ENCODE assay signal across 8 cellular contexts in the genomic region with DNA sequence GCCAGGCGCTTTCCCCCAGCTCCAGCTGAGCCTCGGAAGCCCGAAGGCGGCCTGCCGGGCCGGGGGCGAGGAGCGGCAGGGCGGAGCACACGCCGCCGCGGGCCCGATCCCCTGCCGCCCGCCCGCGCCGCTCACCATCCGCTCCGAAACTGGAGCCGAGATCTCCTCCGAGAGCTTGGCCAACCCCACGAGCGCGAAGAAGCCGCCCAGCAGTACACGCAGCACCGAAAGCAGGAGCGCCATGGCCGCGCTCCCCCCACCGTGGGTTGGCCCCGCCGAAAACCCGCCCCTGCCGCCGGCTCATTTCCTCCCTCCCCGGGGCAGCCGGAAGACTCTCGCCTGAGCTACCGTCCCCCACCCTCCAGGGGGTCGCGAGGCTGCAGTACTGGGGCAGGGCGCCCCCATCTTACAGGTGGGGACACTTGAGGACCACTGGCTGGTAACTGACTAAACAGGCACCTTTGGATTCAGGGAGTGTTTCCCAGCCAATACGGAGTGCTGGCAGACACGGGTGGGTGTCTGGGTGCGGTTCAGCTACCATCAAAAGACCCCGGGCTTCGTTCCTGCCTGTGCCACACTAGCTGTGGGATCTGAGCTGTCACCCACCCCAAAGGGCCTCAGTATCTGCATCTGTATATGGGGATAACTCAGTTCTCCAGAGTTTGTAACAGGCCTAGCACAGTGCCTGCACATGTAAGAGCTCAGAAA. TPM values are rescaled to one million over a fixed set of nuclear protein-coding genes. Genes with fewer than 3 reads are reported as not detected.
DNase-seq lines count a peak whose midpoint lies in the region; ATAC-seq, FAIRE-seq and TF ChIP-seq lines count a peak whose summit lies in the region.

Gene TMEM35B, minus strand, starts transcription at position 285 of the 708 bp plus-strand sequence. Its CDS starts 42 bp downstream, at position 243.

- CTCF ChIA-PET in HepG2 (lab: Yijun Ruan, JAX; ENCODE audit: low intra/inter-chr PET ratio, low total read pairs), result no interaction called here

- in situ Hi-C loops in HepG2 (cut with HindIII; ENCODE audit: extremely low pct_ligation_motif_present, low pct_unique_long_range_greater_than_20kb), result no loop called here

- H3K79me2 ChIP-seq in HepG2 (ENCODE audit: insufficient read depth, low read length), result peaks cover 3% of the 10 kb centered on the region

- WGBS in HepG2 (ENCODE audit: low lambda C conversion rate), result 13% methylated on average over 2 of the region's 50 CpGs

- peaks cover 24% of the 10 kb centered on the region for H3K4me1 ChIP-seq in HepG2 (ENCODE audit: insufficient read depth, low read length)

- H3K27ac ChIP-seq in HepG2 (ENCODE audit: extremely low read length, insufficient read depth, low read length), result peak within 1 kb of the TSS; percentile 34

- H3K4me3 Mint-ChIP-seq in dendritic cell treated with granulocyte-macrophage colony-stimulating factor and Interleukin-4, amounts not matched to agents 40 ng/mL and 50 ng/mL, for 4 days, result peak within 1 kb of the TSS; percentile 88

- H3K27me3 ChIP-seq in HepG2 (ENCODE audit: control insufficient read depth in 1 of 2, insufficient read depth in 2 of 2, low read length in 2 of 2), result no peaks in the 10 kb centered on the region

- ATAC-seq in HG02678 (IDR thresholded peaks at IDR 0.05; ENCODE audit: unreplicated experiment), result peak; percentile 75
- ATAC-seq in HepG2, result peak; percentile 80

- peak within 1 kb of the TSS; percentile 95 for H3K4me2 ChIP-seq in HepG2 (ENCODE audit: low read depth, low read length)

- H3K36me3 ChIP-seq in HepG2 (replicated peaks in 1 of 2; ENCODE audit: control insufficient read depth in 1 of 2, insufficient read depth in 2 of 2, low read length in 2 of 2), result no peaks in the 10 kb centered on the region

- H3K27me3 Mint-ChIP-seq in dendritic cell treated with granulocyte-macrophage colony-stimulating factor and Interleukin-4, amounts not matched to agents 40 ng/mL and 50 ng/mL, for 4 days, result no peaks in the 10 kb centered on the region

- H3K4me3 ChIP-seq in HepG2 (replicated peaks in 1 of 3; ENCODE audit: insufficient read depth in 1 of 3, low read depth in 2 of 3, low read length in 3 of 3), result peak within 1 kb of the TSS; percentile 75 to 87 (median 82)

- no peak within 1 kb of the TSS for H2AFZ ChIP-seq in HepG2 (ENCODE audit: low read length)

- peaks cover 71% of the 10 kb centered on the region for H3K36me3 Mint-ChIP-seq in dendritic cell treated with granulocyte-macrophage colony-stimulating factor and Interleukin-4, amounts not matched to agents 40 ng/mL and 50 ng/mL, for 4 days (ENCODE audit: low read depth)

- no peak for TF ChIP-seq EP300 in HepG2 (IDR thresholded peaks at IDR 0.05; ENCODE audit: low read depth in 2 of 2, low read length in 2 of 2)
- TF ChIP-seq EP300 in HepG2 (CRISPR knock-in tag; IDR thresholded peaks at IDR 0.05; ENCODE audit: borderline replicate concordance), result no peak

- H3K9me3 ChIP-seq in HepG2 (ENCODE audit: low read length), result no peaks in the 10 kb centered on the region

- FAIRE-seq in HepG2 (lab: Jason Lieb, UNC), result no peak

- peaks cover 27% of the 10 kb centered on the region for H3K4me1 Mint-ChIP-seq in dendritic cell treated with granulocyte-macrophage colony-stimulating factor and Interleukin-4, amounts not matched to agents 40 ng/mL and 50 ng/mL, for 4 days (ENCODE audit: low read depth)

- BruUV-seq in HepG2 (replicated peaks; lab: Mats Ljungman, UMichigan), result no TSS peak

- peak; percentile 40; the same call in 1 of the 2 replicates for TF ChIP-seq RAD21 in HepG2 (CRISPR knock-in tag; IDR thresholded peaks at IDR 0.05)

- TF ChIP-seq POLR2A in HepG2 (IDR thresholded peaks at IDR 0.05; ENCODE audit: insufficient read depth in 1 of 2, low read depth in 2 of 2, low read length in 2 of 2), result peak in 1 of 2 experiments; percentile 73; a peak in 3 of 4 replicates

- peak within 1 kb of the TSS; percentile 73 for H3K9ac ChIP-seq in HepG2 (ENCODE audit: insufficient read depth, low read depth, low read length)

- H4K20me1 ChIP-seq in HepG2 (ENCODE audit: insufficient read depth, low read length), result no peaks in the 10 kb centered on the region

- H3K27ac Mint-ChIP-seq in dendritic cell treated with granulocyte-macrophage colony-stimulating factor and Interleukin-4, amounts not matched to agents 40 ng/mL and 50 ng/mL, for 4 days, result peak within 1 kb of the TSS; percentile 89

- H3K9me3 Mint-ChIP-seq in dendritic cell treated with granulocyte-macrophage colony-stimulating factor and Interleukin-4, amounts not matched to agents 40 ng/mL and 50 ng/mL, for 4 days, result no peaks in the 10 kb centered on the region

- intact Hi-C loops in dendritic cell treated with granulocyte-macrophage colony-stimulating factor and Interleukin-4, amounts not matched to agents 40 ng/mL and 50 ng/mL, for 4 days (cut with micrococcal nuclease), result no loop called here
- intact Hi-C loops in HepG2 (cut with micrococcal nuclease; ENCODE audit: unreplicated experiment), result loop anchor here (5.0 kb wide), 1 partner anchor 47 kb away; the partner anchor contains the start of gene ZMYM6

- DNase-seq in NCI-H1417 (lab: John Stamatoyannopoulos, UW) (peak; percentile 19 to 71 (median 70)), NCI-H1417 treated with DMSO at 0.1 percent for 48 hours (lab: John Stamatoyannopoulos, UW) (no peak), NCI-H2081 treated with DMSO at 0.1 percent for 48 hours (lab: John Stamatoyannopoulos, UW) (peak; percentile 29), HepG2 (ENCODE audit: low spot score) (peak; percentile 13)
- peak; percentile 80 for DNase-seq in activated CD4-positive, alpha-beta T cell treated with anti-CD3 and anti-CD28 coated beads, Interleukin-2, amount 50 U/mL, for 1 hour
- DNase-seq in stimulated activated CD4-positive, alpha-beta T cell treated with anti-CD3 and anti-CD28 coated beads, Interleukin-2, amount 100 ng/mL, for 48 hours, result peak; percentile 67 to 73

- TF ChIP-seq CTCF in HepG2 (CRISPR knock-in tag; IDR thresholded peaks at IDR 0.05), result peak; percentile 49

- POLR2A ChIA-PET in HepG2 (lab: Yijun Ruan, JAX), result interaction anchor here (1.1 to 3.2 kb wide), 6 partner anchors 10 to 205 kb away, joined by 3 to 15 read pairs (median 4); partner anchors contain the start of genes ZMYM1 and ZMYM6

TF ChIP-seq in HepG2, 621 proteins besides CTCF, POLR2A, EP300 and RAD21 (continues in another document):
- TF ChIP-seq ZNF343 (CRISPR knock-in tag; IDR thresholded peaks at IDR 0.05) (peak; percentile 26; the same call in 1 of the 2 replicates), NCOA1 (CRISPR knock-in tag; IDR thresholded peaks at IDR 0.05) (0 out of 2 replicates have a peak, but pooled peaks have one; percentile 34), SALL2 (CRISPR knock-in tag; IDR thresholded peaks at IDR 0.05) (peak; percentile 66; the same call in 1 of the 2 replicates), SYNCRIP (IDR thresholded peaks at IDR 0.05; ENCODE audit: insufficient read depth, low read depth, low read length) (no peak), MIXL1 (CRISPR knock-in tag; IDR thresholded peaks at IDR 0.05) (peak; percentile 33; the same call in 1 of the 2 replicates), PRDM10 (CRISPR knock-in tag; IDR thresholded peaks at IDR 0.05; ENCODE audit: low read depth) (peak; percentile 66; the same call in 1 of the 2 replicates)

RNA-seq across cellular contexts. Expression of gene TMEM35B, which starts in this region (rescaled TPM):
- 4.5 and 11.5 TPM in 2 replicates for total RNA-seq in HepG2 (2016; rRNA removed; fragmentation: Illumina TruSeq; extraction: Trizol)
- 2.0 and 3.1 TPM in 2 replicates for total RNA-seq in HepG2 (2016; cell fraction: cytosol; rRNA removed; fragmentation: Illumina TruSeq; extraction: Trizol; ENCODE audit: low read depth)
- 6.1 and 11.1 TPM in 2 replicates for total RNA-seq in HepG2 (2016; cell fraction: insoluble cytoplasmic fraction; rRNA removed; fragmentation: Illumina TruSeq; extraction: Trizol)
- 3.0 and 3.3 TPM in 2 replicates for total RNA-seq in HepG2 (2016; cell fraction: membrane; rRNA removed; fragmentation: Illumina TruSeq; extraction: Trizol)
- 12.0 and 13.3 TPM in 2 replicates for total RNA-seq in HepG2 (2016; cell fraction: nucleus; rRNA removed; fragmentation: Illumina TruSeq; extraction: Trizol)
- polyA plus RNA-seq in HepG2 (2011; rRNA removed), result 23.3 and 26.0 TPM in 2 replicates
- polyA plus RNA-seq in HepG2 (2011; cell fraction: cytosol; rRNA removed), result 21.2 and 28.1 TPM in 2 replicates
- 4.7 and 5.7 TPM in 2 replicates for polyA plus RNA-seq in HepG2 (2011; cell fraction: nucleus; rRNA removed)
- polyA plus RNA-seq in HepG2 (2012), result 12.2 and 14.7 TPM in 2 replicates
- polyA plus RNA-seq in HepG2 (2016; cell fraction: cytosol; fragmentation: Illumina TruSeq; extraction: Trizol; ENCODE audit: low read depth), result 2.8 TPM in 2 replicates
- polyA plus RNA-seq in HepG2 (2016; cell fraction: insoluble cytoplasmic fraction; fragmentation: Illumina TruSeq; extraction: Trizol; ENCODE audit: low read depth), result 6.6 and 6.7 TPM in 2 replicates
- 3.2 and 3.3 TPM in 2 replicates for polyA plus RNA-seq in HepG2 (2016; cell fraction: membrane; fragmentation: Illumina TruSeq; extraction: Trizol; ENCODE audit: low read depth)
- 22.1 and 24.6 TPM in 2 replicates for polyA plus RNA-seq in HepG2 (2016; cell fraction: nucleus; fragmentation: Illumina TruSeq; extraction: Trizol; ENCODE audit: insufficient read depth, low read depth)
- polyA minus RNA-seq in HepG2 (2011; rRNA and poly(A)+ RNA removed; ENCODE audit: low replicate concordance), result 16.7 and 19.9 TPM in 2 replicates
- polyA minus RNA-seq in HepG2 (2011; cell fraction: cytosol; rRNA and poly(A)+ RNA removed), result 3.9 and 4.2 TPM in 2 replicates
- polyA minus RNA-seq in HepG2 (2011; cell fraction: nucleus; rRNA and poly(A)+ RNA removed), result 2.2 and 4.2 TPM in 2 replicates
